Comparison of ENCODE assay signal across 1 cellular context in genomic region chr2:170024721-170025120, GRCh38.
A peak's percentile ranks its signal among the peaks of the same experiment; 100 is the strongest.
TF ChIP-seq lines count a peak whose summit lies in the region.

No MANE protein-coding gene starts in this region.

TF ChIP-seq in GM12878, 131 proteins besides CTCF, POLR2A, EP300 and RAD21 (continued from another document and continues in another):
- TF ChIP-seq TCF7 (IDR thresholded peaks at IDR 0.05; ENCODE audit: borderline replicate concordance) (no peak), ZZZ3 (IDR thresholded peaks at IDR 0.05; ENCODE audit: control insufficient read depth, insufficient read length, low read depth) (no peak), HCFC1 (IDR thresholded peaks at IDR 0.05; ENCODE audit: low read length) (no peak), CHD1 (IDR thresholded peaks at IDR 0.05; ENCODE audit: low read depth, low read length) (no peak), MEF2B (IDR thresholded peaks at IDR 0.05; ENCODE audit: partially characterized antibody, poor library complexity, severe bottlenecking) (peak; percentile 31), IRF4 (IDR thresholded peaks at IDR 0.05; ENCODE audit: low read depth, low read length) (peak; percentile 88), EED (IDR thresholded peaks at IDR 0.05; ENCODE audit: low read depth) (no peak), NFYA (IDR thresholded peaks at IDR 0.05; ENCODE audit: borderline replicate concordance, low read depth, low read length) (no peak), FOXM1 (IDR thresholded peaks at IDR 0.05; ENCODE audit: low read depth, low read length) (no peak), REST (IDR thresholded peaks at IDR 0.05; ENCODE audit: low read depth, low read length) (no peak), BCLAF1 (IDR thresholded peaks at IDR 0.05) (no peak), ATF7 (IDR thresholded peaks at IDR 0.05; ENCODE audit: low read depth) (peak; percentile 61), PAX8 (IDR thresholded peaks at IDR 0.05) (no peak), E2F4 (IDR thresholded peaks at IDR 0.05; ENCODE audit: low read depth, low read length) (no peak), CUX1 (IDR thresholded peaks at IDR 0.05; ENCODE audit: insufficient replicate concordance, low read depth, low read length) (no peak), KDM1A (IDR thresholded peaks at IDR 0.05; ENCODE audit: borderline replicate concordance) (no peak), POLR2AphosphoS2 (IDR thresholded peaks at IDR 0.05; ENCODE audit: low read depth, low read length) (no peak), ZNF592 (IDR thresholded peaks at IDR 0.05) (no peak), ATF2 (IDR thresholded peaks at IDR 0.05; ENCODE audit: low read length) (0 out of 2 replicates have a peak, but pooled peaks have one; percentile 25), RBBP5 (conservative IDR thresholded peaks at IDR 0.05) (no peak), STAT3 (IDR thresholded peaks at IDR 0.05; ENCODE audit: low read depth, low read length) (no peak), TAF1 (IDR thresholded peaks at IDR 0.05; ENCODE audit: borderline replicate concordance, low read depth, low read length) (no peak), CBX5 (IDR thresholded peaks at IDR 0.05; ENCODE audit: low read depth) (no peak), CBFB (IDR thresholded peaks at IDR 0.05; ENCODE audit: low read depth) (no peak), ZBTB40 (IDR thresholded peaks at IDR 0.05; ENCODE audit: borderline replicate concordance) (no peak), RAD51 (IDR thresholded peaks at IDR 0.05) (no peak), ZBED1 (IDR thresholded peaks at IDR 0.05; ENCODE audit: borderline replicate concordance) (no peak), SMAD1 (IDR thresholded peaks at IDR 0.05; ENCODE audit: low read depth, partially characterized antibody) (no peak), ZNF217 (IDR thresholded peaks at IDR 0.05) (0 out of 2 replicates have a peak, but pooled peaks have one; percentile 23), PBX3 (IDR thresholded peaks at IDR 0.05; ENCODE audit: insufficient replicate concordance, low read depth, low read length) (peak; percentile 58), SMC3 (IDR thresholded peaks at IDR 0.05; ENCODE audit: borderline replicate concordance, low read length) (no peak), YBX1 (IDR thresholded peaks at IDR 0.05) (no peak), POLR2AphosphoS5 (IDR thresholded peaks at IDR 0.05; ENCODE audit: low read length) (no peak), TCF12 (IDR thresholded peaks at IDR 0.05; ENCODE audit: low read depth, low read length) (no peak)
